ENCODE assay signal across 3 cellular contexts in genomic region chr12:58795825-58796224, GRCh38.
TF ChIP-seq lines count a peak whose summit lies in the region.

No MANE protein-coding gene starts in this region.

TF ChIP-seq in A549, 52 proteins besides CTCF, POLR2A, EP300 and RAD21:
- TF ChIP-seq ZNF302 (CRISPR knock-in tag; IDR thresholded peaks at IDR 0.05) (no peak), EHF (CRISPR knock-in tag; IDR thresholded peaks at IDR 0.05) (no peak), PHF8 (IDR thresholded peaks at IDR 0.05; ENCODE audit: borderline replicate concordance, low read depth) (no peak), GATA3 (IDR thresholded peaks at IDR 0.05; ENCODE audit: borderline replicate concordance) (no peak), MAFK (IDR thresholded peaks at IDR 0.05; ENCODE audit: partially characterized antibody) (peak; percentile 82), HEYL (CRISPR knock-in tag; IDR thresholded peaks at IDR 0.05) (no peak), TFCP2L1 (CRISPR knock-in tag; IDR thresholded peaks at IDR 0.05) (no peak), HES2 (IDR thresholded peaks at IDR 0.05) (no peak), KDM5A (IDR thresholded peaks at IDR 0.05) (no peak)

TF ChIP-seq in IMR-90, 13 proteins besides CTCF, POLR2A, EP300 and RAD21:
- no peak for TF ChIP-seq SMC3 (IDR thresholded peaks at IDR 0.05; ENCODE audit: low read depth, low read length)
- TF ChIP-seq MAFK (IDR thresholded peaks at IDR 0.05; ENCODE audit: low read depth, low read length): peak; percentile 59
- no peak for TF ChIP-seq USF2 (IDR thresholded peaks at IDR 0.05; ENCODE audit: low read depth, low read length)

TF ChIP-seq in K562, 482 proteins besides CTCF, POLR2A, EP300 and RAD21:
- TF ChIP-seq ZNF77 (CRISPR knock-in tag; IDR thresholded peaks at IDR 0.05) (no peak), MEIS2 (IDR thresholded peaks at IDR 0.05; ENCODE audit: partially characterized antibody) (no peak), MAFG (tag; conservative IDR thresholded peaks at IDR 0.05) (peak; percentile 34), FOSL1 (tag; conservative IDR thresholded peaks at IDR 0.05) (no peak)
